In the genomic region with DNA sequence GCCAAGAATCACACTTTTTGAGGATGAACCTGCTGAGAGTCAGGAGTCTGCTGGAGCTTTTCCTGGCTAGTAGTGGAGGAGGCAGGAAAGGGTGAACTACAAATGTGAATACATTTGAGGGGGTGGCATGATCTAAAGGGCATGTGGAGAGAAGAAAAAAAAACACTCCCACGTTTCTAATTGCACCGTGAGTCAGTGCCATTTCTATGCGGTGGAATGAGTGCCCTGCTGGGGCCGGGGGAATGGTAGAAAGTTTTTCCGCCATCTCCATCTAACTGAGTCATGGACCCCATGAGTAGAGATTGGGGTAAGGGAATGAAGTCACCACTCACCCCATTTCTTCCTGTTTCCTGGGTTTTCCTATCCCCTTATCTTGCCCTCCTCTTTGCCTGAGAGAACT, we compare ENCODE assay signal across 18 cellular contexts. TPM values are rescaled to one million over a fixed set of nuclear protein-coding genes. Genes with fewer than 3 reads are reported as not detected.
DNase-seq lines count a peak whose midpoint lies in the region; ATAC-seq and TF ChIP-seq lines count a peak whose summit lies in the region.
"Had no signal": no experiment of that assay in that cellular context is flagged by ENCODE, and none has a peak within 500 bp of the region (broad histone marks: within the 10 kb centered on the region; RNA-seq: fewer than 3 reads in every experiment).

No MANE protein-coding gene starts in this region.

- DNase-seq in AG04450 (ENCODE audit: low read depth, low spot score), result no peak
- peak; percentile 66 for DNase-seq in HT1080 (ENCODE audit: low read depth)
- peak; percentile 44 for DNase-seq in astrocyte of the hippocampus (ENCODE audit: low read depth, low spot score)
- DNase-seq in mesenchymal stem cell, result no peak
- DNase-seq in left lung, result no peak
- DNase-seq in Ammon's horn (ENCODE audit: low spot score), result no peak
- DNase-seq in LoVo (ENCODE audit: low spot score), result no peak
- DNase-seq: activated CD8-positive, alpha-beta memory T cell treated with anti-CD3 and anti-CD28 coated beads, Interleukin-2, amount 50 U/mL, for 48 hours; activated naive CD4-positive, alpha-beta T cell treated with anti-CD3 and anti-CD28 coated beads, Interleukin-2, amount 50 U/mL, for 16 hours; AML-193; heart left ventricle; NCI-H1417; NCI-H2227 treated with DMSO at 0.1 percent for 48 hours; occipital lobe; SHP77 treated with DMSO at 0.1 percent for 48 hours had no signal

- no peak overlapping the region for H3K4ac ChIP-seq in mesenchymal stem cell (ENCODE audit: low read depth in 1 of 2, low read length in 2 of 2)

- no peak overlapping the region for H2BK5ac ChIP-seq in mesenchymal stem cell (ENCODE audit: low read depth, low read length, poor library complexity, severe bottlenecking)

- POLR2A ChIA-PET in AG04450 (lab: Yijun Ruan, JAX), result interaction anchor here (0.7 kb wide), 1 partner anchor 40 kb away, joined by 7 read pairs; a partner anchor contains a TSS

- H3K36me3 ChIP-seq in mesenchymal stem cell (ENCODE audit: control insufficient read depth in 1 of 2, insufficient read depth in 2 of 2, low read depth in 1 of 2, low read length in 2 of 2) (no peaks in the 10 kb centered on the region), left lung (no peaks in the 10 kb centered on the region)
- H3K36me3 ChIP-seq: heart left ventricle had no signal

- no peak overlapping the region for H3K9ac ChIP-seq in mesenchymal stem cell (ENCODE audit: low read length)

- no peak overlapping the region for H2AFZ ChIP-seq in mesenchymal stem cell (ENCODE audit: low read depth, low read length)

- no peaks in the 10 kb centered on the region for H3K9me3 ChIP-seq in AG04450 (ENCODE audit: control insufficient read depth, insufficient read depth, low read length)
- no peaks in the 10 kb centered on the region for H3K9me3 ChIP-seq in mesenchymal stem cell (ENCODE audit: control insufficient read depth, low read length)
- H3K9me3 ChIP-seq in left lung, result no peaks in the 10 kb centered on the region
- H3K9me3 ChIP-seq: heart left ventricle had no signal

- intact Hi-C loops in left lung (cut with DNase I), result no loop called here

- H2BK15ac ChIP-seq in mesenchymal stem cell (ENCODE audit: low read depth, poor library complexity, severe bottlenecking), result no peak overlapping the region

- CTCF ChIA-PET in AG04450 (lab: Charles Lee), result no interaction called here

- H3K18ac ChIP-seq in mesenchymal stem cell (ENCODE audit: low read depth in 1 of 2, low read length in 2 of 2), result no peak overlapping the region

- no peak overlapping the region for H2BK120ac ChIP-seq in mesenchymal stem cell (ENCODE audit: low read depth, low read length)

- H4K91ac ChIP-seq in mesenchymal stem cell (ENCODE audit: low read length), result no peak overlapping the region

- H3K27me3 ChIP-seq in AG04450 (ENCODE audit: control insufficient read depth, insufficient read depth, low read length) (no peaks in the 10 kb centered on the region), mesenchymal stem cell (ENCODE audit: control insufficient read depth in 1 of 2, insufficient read depth in 1 of 2, low read length in 2 of 2) (peaks cover 0 to 7% of the 10 kb centered on the region in 2 experiments), left lung (no peaks in the 10 kb centered on the region)

- 71% methylated on average over 4 of the region's 5 CpGs for WGBS in mesenchymal stem cell

- no peak overlapping the region for H2AK5ac ChIP-seq in mesenchymal stem cell (ENCODE audit: low read length, severe bottlenecking)

- H3K23ac ChIP-seq in mesenchymal stem cell (ENCODE audit: low read length in 2 of 2), result no peak overlapping the region

- H3K4me1 ChIP-seq in mesenchymal stem cell (ENCODE audit: control insufficient read depth, insufficient read depth, low read depth, low read length) (peaks cover under 1% of the 10 kb centered on the region), left lung (no peaks in the 10 kb centered on the region)
- H3K4me1 ChIP-seq: heart left ventricle had no signal

- no peak overlapping the region for H3K14ac ChIP-seq in mesenchymal stem cell (ENCODE audit: low read length in 2 of 2)

- H4K8ac ChIP-seq in mesenchymal stem cell (ENCODE audit: low read length), result no peak overlapping the region

- no peak overlapping the region for H2BK12ac ChIP-seq in mesenchymal stem cell (ENCODE audit: low read length in 2 of 2)

- no peak for TF ChIP-seq CTCF in AG04450 (IDR thresholded peaks at IDR 0.05; ENCODE audit: low read depth, low read length)
- no peak for TF ChIP-seq CTCF in left lung (IDR thresholded peaks at IDR 0.05)

- no peak overlapping the region for H3K4me2 ChIP-seq in mesenchymal stem cell (ENCODE audit: low read length, poor library complexity, severe bottlenecking)

- no peaks in the 10 kb centered on the region for H3K79me1 ChIP-seq in mesenchymal stem cell (replicated peaks; ENCODE audit: low read length, poor library complexity, severe bottlenecking)

- ATAC-seq in GM18858 (IDR thresholded peaks at IDR 0.05; ENCODE audit: unreplicated experiment) (no peak), left lung (no peak)
- ATAC-seq: heart left ventricle; stimulated activated effector memory CD8-positive, alpha-beta T cell treated with anti-CD3 and anti-CD28 coated beads, Interleukin-12 subunit alpha, Interleukin-12 subunit beta, amount 100 ng/mL, for 72 hours had no signal

- H3K27ac ChIP-seq in AG04450 (ENCODE audit: low read depth, low read length), result peak overlapping the region; percentile 73
- peak overlapping the region; percentile 28 for H3K27ac ChIP-seq in mesenchymal stem cell (ENCODE audit: low read length, poor library complexity, severe bottlenecking)
- H3K27ac ChIP-seq in left lung, result no peak overlapping the region
- H3K27ac ChIP-seq: heart left ventricle, skin epidermis had no signal

- no peak overlapping the region for H3K4me3 ChIP-seq in AG04450 (ENCODE audit: low read depth, low read length)
- no peak overlapping the region for H3K4me3 ChIP-seq in mesenchymal stem cell (ENCODE audit: insufficient read depth in 1 of 2, low read depth in 1 of 2, low read length in 2 of 2)
- no peak overlapping the region for H3K4me3 ChIP-seq in left lung
- H3K4me3 ChIP-seq: heart left ventricle, skin epidermis had no signal

RNA-seq across cellular contexts. Expression of a gene that starts 19.8 kb away (rescaled TPM):
- 644 and 772 TPM in 2 replicates for polyA plus RNA-seq in AG04450 (2011; rRNA removed)
- 96.3 and 147 TPM in 2 replicates for polyA minus RNA-seq in AG04450 (2011; rRNA and poly(A)+ RNA removed)
- total RNA-seq in HT1080 (2014; rRNA removed; shearing (Covaris generic)), result 198 and 210 TPM in 2 replicates
- 231 and 253 TPM in 2 replicates for polyA plus RNA-seq in HT1080 (2015; cell fraction: cytosol; rRNA removed)
- polyA plus RNA-seq in HT1080 (2015; cell fraction: nucleus; rRNA removed), result 98.4 and 111 TPM in 2 replicates
- polyA plus RNA-seq in mesenchymal stem cell (2013, experiment 1 of 2), result 431 TPM
- polyA plus RNA-seq in mesenchymal stem cell (2013, experiment 2 of 2), result 447 TPM
- total RNA-seq in left lung, result 100 to 1,000 TPM in 1 of 2 donors, 10 to 100 TPM in 1; 91.0 to 155 TPM

RNA-seq across cellular contexts. Expression of a gene that starts 39.9 kb away (rescaled TPM):
- polyA plus RNA-seq in AG04450 (2011; rRNA removed), result 141 and 234 TPM in 2 replicates
- polyA minus RNA-seq in AG04450 (2011; rRNA and poly(A)+ RNA removed), result 14.8 and 24.6 TPM in 2 replicates
- total RNA-seq in HT1080 (2014; rRNA removed; shearing (Covaris generic)), result 40.8 and 43.8 TPM in 2 replicates
- 86.0 and 99.3 TPM in 2 replicates for polyA plus RNA-seq in HT1080 (2015; cell fraction: cytosol; rRNA removed)
- 53.1 and 65.3 TPM in 2 replicates for polyA plus RNA-seq in HT1080 (2015; cell fraction: nucleus; rRNA removed)
- polyA plus RNA-seq in mesenchymal stem cell (2013, experiment 1 of 2), result 324 TPM
- polyA plus RNA-seq in mesenchymal stem cell (2013, experiment 2 of 2), result 335 TPM
- total RNA-seq in left lung, result 10 to 100 TPM; 47.8 to 55.0 TPM

Comparison
In these comparisons a context has a peak if more than half of its experiments do, and no peak if none do; other contexts are left out.
1. DNase-seq: peak in HT1080 (single experiment) and astrocyte of the hippocampus (single experiment); none in AG04450 (single experiment), mesenchymal stem cell (single experiment), left lung (0 of 2), Ammon's horn (single experiment) and LoVo (single experiment).
2. H3K27ac ChIP-seq: peak in AG04450 (single experiment) and mesenchymal stem cell (single experiment); none in left lung (0 of 2).